Comparison of ENCODE assay signal across 20 cellular contexts in genomic region chr5:133821311-133821741, GRCh38.
DNase-seq lines count a peak whose midpoint lies in the region; ATAC-seq, FAIRE-seq and TF ChIP-seq lines count a peak whose summit lies in the region.
"Had no signal": no experiment of that assay in that cellular context is flagged by ENCODE, and none has a peak within 500 bp of the region (broad histone marks: within the 10 kb centered on the region; RNA-seq: fewer than 3 reads in every experiment).

No MANE protein-coding gene starts in this region.

- H3K4me2 ChIP-seq in A549: peak overlapping the region; percentile 15; the same call in 1 of the 3 replicates

- no peaks in the 10 kb centered on the region for H3K36me3 ChIP-seq in body of pancreas (replicated peaks in 1 of 2; ENCODE audit: insufficient read depth in 1 of 2, low read depth in 2 of 2)
- H3K36me3 ChIP-seq: thoracic aorta had no signal

- no peak for TF ChIP-seq EP300 in A549 (IDR thresholded peaks at IDR 0.05)

- H3K4me1 ChIP-seq in A549: peaks cover 20% of the 10 kb centered on the region
- peaks cover 17% of the 10 kb centered on the region for H3K4me1 ChIP-seq in body of pancreas

- intact Hi-C loops in body of pancreas (cut with DNase I): no loop called here

- CTCF ChIA-PET in A549 (lab: Yijun Ruan, JAX): interaction anchor here (0.6 to 2.5 kb wide), 4 partner anchors 8 to 397 kb away, joined by 3 to 10 read pairs (median 4); no protein-coding TSS in a partner anchor

- no peaks in the 10 kb centered on the region for H3K9me3 Mint-ChIP-seq in memory B cell
- H3K9me3 Mint-ChIP-seq: activated CD8-positive, alpha-beta T cell treated with anti-CD3 and anti-CD28 coated beads for 36 hours; immature natural killer cell; naive thymus-derived CD8-positive, alpha-beta T cell had no signal

- H3K4me3 ChIP-seq in A549: no peak overlapping the region
- H3K4me3 ChIP-seq in body of pancreas: no peak overlapping the region
- H3K4me3 ChIP-seq: SK-N-MC, thoracic aorta had no signal

- ATAC-seq in A549 (no peak), body of pancreas (peak; percentile 19), memory B cell (ENCODE audit: low read depth) (no peak), GM18502 (IDR thresholded peaks at IDR 0.05; ENCODE audit: poor library complexity, unreplicated experiment) (no peak), HG03025 (IDR thresholded peaks at IDR 0.05; ENCODE audit: low FRiP score, unreplicated experiment) (no peak)
- ATAC-seq: activated CD8-positive, alpha-beta T cell treated with anti-CD3 and anti-CD28 coated beads for 36 hours; HCT116; naive thymus-derived CD8-positive, alpha-beta T cell had no signal

- WGBS in A549 (ENCODE audit: missing lambda C conversion rate): 83% methylated on average over 2 of the region's 2 CpGs
- WGBS in body of pancreas, 2 donors: 63 to 66% methylated on average over 2 of the region's 2 CpGs

- peaks cover 19% of the 10 kb centered on the region for H3K27me3 Mint-ChIP-seq in memory B cell

- TF ChIP-seq RAD21 in A549 (conservative IDR thresholded peaks at IDR 0.05 in 1 of 2, IDR thresholded peaks at IDR 0.05 in 1 of 2): no peak

- H3K27me3 ChIP-seq in body of pancreas: no peaks in the 10 kb centered on the region

- peak overlapping the region; percentile 21 for H3K27ac Mint-ChIP-seq in memory B cell
- H3K27ac Mint-ChIP-seq: activated CD8-positive, alpha-beta T cell treated with anti-CD3 and anti-CD28 coated beads for 36 hours had no signal

- no peaks in the 10 kb centered on the region for H3K36me3 Mint-ChIP-seq in memory B cell
- H3K36me3 Mint-ChIP-seq: immature natural killer cell; naive thymus-derived CD8-positive, alpha-beta T cell had no signal

- H3K9me3 ChIP-seq in A549: no peaks in the 10 kb centered on the region
- no peaks in the 10 kb centered on the region for H3K9me3 ChIP-seq in body of pancreas
- H3K9me3 ChIP-seq: thoracic aorta had no signal

- no peak for DNase-seq in A549 (ENCODE audit: low read depth in 1 of 2, low spot score in 1 of 2)
- peak; percentile 46 for DNase-seq in GM13977 (ENCODE audit: low spot score)
- DNase-seq in body of pancreas: peak in 1 of 4 donors; percentile 43
- no peak for DNase-seq in memory B cell (ENCODE audit: low spot score in 2 of 2)
- DNase-seq in urothelium cell line (ENCODE audit: low spot score): no peak
- DNase-seq in GM19240 (ENCODE audit: insufficient read length, low spot score): no peak
- DNase-seq: activated CD8-positive, alpha-beta T cell treated with anti-CD3 and anti-CD28 coated beads for 36 hours; amniotic stem cell; immature natural killer cell; IMR-90; naive thymus-derived CD8-positive, alpha-beta T cell; NCI-H1048; NCI-H2171 treated with DMSO at 0.1 percent for 48 hours had no signal

- no peak for TF ChIP-seq POLR2A in A549 (IDR thresholded peaks at IDR 0.05; ENCODE audit: low read length)
- no peak for TF ChIP-seq POLR2A in body of pancreas (IDR thresholded peaks at IDR 0.05)

- H3K4me3 Mint-ChIP-seq in memory B cell: no peak overlapping the region
- H3K4me3 Mint-ChIP-seq: activated CD8-positive, alpha-beta T cell treated with anti-CD3 and anti-CD28 coated beads for 36 hours; immature natural killer cell; naive thymus-derived CD8-positive, alpha-beta T cell had no signal

- POLR2A ChIA-PET in A549 (lab: Yijun Ruan, JAX): no interaction called here

- 0 out of 6 replicates have a peak overlapping the region, but pooled peaks of 1 of the 2 experiments have one; percentile 1 for H3K27ac ChIP-seq in A549
- peak overlapping the region in 2 of 4 donors; percentile 24 to 66 for H3K27ac ChIP-seq in body of pancreas
- H3K27ac ChIP-seq: SK-N-MC, thoracic aorta had no signal

- TF ChIP-seq CTCF in A549 (IDR thresholded peaks at IDR 0.05) (no peak), GM13977 (IDR thresholded peaks at IDR 0.05; ENCODE audit: extremely low read depth, insufficient read depth, missing control alignments) (no peak), body of pancreas (IDR thresholded peaks at IDR 0.05) (no peak)

- peaks cover 33% of the 10 kb centered on the region for H3K4me1 Mint-ChIP-seq in memory B cell

- in situ Hi-C loops in GM13977 (cut with MboI; ENCODE audit: low pct_unique_long_range_greater_than_20kb, low sequenced_read_pairs, unreplicated experiment): no loop called here

- no peak for FAIRE-seq in A549 (lab: Jason Lieb, UNC)
- FAIRE-seq in urothelium cell line (lab: Jason Lieb, UNC): no peak
- FAIRE-seq: D721Med, frontal cortex had no signal

TF ChIP-seq in A549, 52 proteins besides CTCF, POLR2A, EP300 and RAD21:
- TF ChIP-seq CHD2 (IDR thresholded peaks at IDR 0.05; ENCODE audit: low read length, partially characterized antibody) (no peak), BCL3 (IDR thresholded peaks at IDR 0.05) (no peak), CBX2 (IDR thresholded peaks at IDR 0.05; ENCODE audit: borderline replicate concordance, low read depth) (no peak), NR3C1 (IDR thresholded peaks at IDR 0.05) (no peak), SMC3 (IDR thresholded peaks at IDR 0.05) (no peak), CHD4 (IDR thresholded peaks at IDR 0.05; ENCODE audit: borderline replicate concordance) (no peak), FOXS1 (CRISPR knock-in tag; IDR thresholded peaks at IDR 0.05) (no peak), HEYL (CRISPR knock-in tag; IDR thresholded peaks at IDR 0.05) (no peak), ATOH8 (CRISPR knock-in tag; IDR thresholded peaks at IDR 0.05; ENCODE audit: low read depth) (no peak), ZSCAN20 (CRISPR knock-in tag; IDR thresholded peaks at IDR 0.05) (no peak), HOXB5 (CRISPR knock-in tag; IDR thresholded peaks at IDR 0.05) (no peak), HES2 (IDR thresholded peaks at IDR 0.05) (no peak), GATA3 (IDR thresholded peaks at IDR 0.05; ENCODE audit: borderline replicate concordance) (no peak), NPAS2 (CRISPR knock-in tag; IDR thresholded peaks at IDR 0.05; ENCODE audit: borderline replicate concordance) (no peak), BHLHE40 (IDR thresholded peaks at IDR 0.05; ENCODE audit: low read depth, low read length) (no peak)
